Comparison of ENCODE assay signal across 18 cellular contexts in genomic region chr9:132451276-132451675, GRCh38. TPM values are rescaled to one million over a fixed set of nuclear protein-coding genes. Genes with fewer than 3 reads are reported as not detected.
A peak's percentile ranks its signal among the peaks of the same experiment; 100 is the strongest.
DNase-seq lines count a peak whose midpoint lies in the region; TF ChIP-seq lines count a peak whose summit lies in the region.
"Had no signal": no experiment of that assay in that cellular context is flagged by ENCODE, and none has a peak within 500 bp of the region (broad histone marks: within the 10 kb centered on the region; RNA-seq: fewer than 3 reads in every experiment).

No MANE protein-coding gene starts in this region.

- peaks cover 14% of the 10 kb centered on the region for H3K27me3 Mint-ChIP-seq in neural crest cell (ENCODE audit: low read depth)
- H3K27me3 Mint-ChIP-seq in stimulated activated naive CD8-positive, alpha-beta T cell treated with anti-CD3 and anti-CD28 coated beads, Interleukin-15, Interleukin-2, amounts not matched to agents 100 ng/mL and 50 ng/mL, for 24 hours = peaks cover 57% of the 10 kb centered on the region

- H3K4me3 Mint-ChIP-seq in neural crest cell = no peak overlapping the region
- H3K4me3 Mint-ChIP-seq in stimulated activated naive CD8-positive, alpha-beta T cell treated with anti-CD3 and anti-CD28 coated beads, Interleukin-15, Interleukin-2, amounts not matched to agents 100 ng/mL and 50 ng/mL, for 24 hours = peak overlapping the region; percentile 23
- H3K4me3 Mint-ChIP-seq: dendritic cell treated with granulocyte-macrophage colony-stimulating factor and Interleukin-4, amounts not matched to agents 40 ng/mL and 50 ng/mL, for 4 days; HFFc6; naive B cell had no signal

- H3K27me3 ChIP-seq in Peyer's patch = no peaks in the 10 kb centered on the region
- H3K27me3 ChIP-seq: BE2C had no signal

- H3K4me3 ChIP-seq in Peyer's patch = no peak overlapping the region

- no peaks in the 10 kb centered on the region for H3K36me3 ChIP-seq in Peyer's patch
- H3K36me3 ChIP-seq: BE2C had no signal

- TF ChIP-seq CTCF in neural crest cell (conservative IDR thresholded peaks at IDR 0.05) (no peak), Peyer's patch (IDR thresholded peaks at IDR 0.05) (no peak)

- H3K27ac Mint-ChIP-seq in neural crest cell (ENCODE audit: unreplicated experiment) = peak overlapping the region; percentile 50
- H3K27ac Mint-ChIP-seq in stimulated activated naive CD8-positive, alpha-beta T cell treated with anti-CD3 and anti-CD28 coated beads, Interleukin-15, Interleukin-2, amounts not matched to agents 100 ng/mL and 50 ng/mL, for 24 hours = no peak overlapping the region
- H3K27ac Mint-ChIP-seq: dendritic cell treated with granulocyte-macrophage colony-stimulating factor and Interleukin-4, amounts not matched to agents 40 ng/mL and 50 ng/mL, for 4 days; HFFc6 had no signal

- no peak overlapping the region for H3K27ac ChIP-seq in Peyer's patch

- H3K9me3 ChIP-seq in Peyer's patch = no peaks in the 10 kb centered on the region
- H3K9me3 ChIP-seq: BE2C had no signal

- DNase-seq in stimulated activated CD4-positive, alpha-beta T cell treated with anti-CD3 and anti-CD28 coated beads, Interleukin-1b, Interleukin-23, amount 100 ng/mL, for 48 hours = peak; percentile 26
- DNase-seq in stimulated activated CD4-positive, alpha-beta T cell treated with anti-CD3 and anti-CD28 coated beads, Interleukin-2, amount 100 ng/mL, for 48 hours = no peak
- peak; percentile 23 for DNase-seq in activated T-cell treated with anti-CD3 and anti-CD28 coated beads for 48 hours (ENCODE audit: low read depth)
- DNase-seq in neural crest cell (ENCODE audit: low read depth, low spot score) = no peak
- DNase-seq in Peyer's patch = no peak
- DNase-seq in SHP77 (lab: John Stamatoyannopoulos, UW) = no peak
- DNase-seq: BE2C, DMS 273 treated with DMSO at 0.1 percent for 48 hours, foreskin fibroblast, HFFc6, hippocampal formation, KG1, naive B cell, NCI-H2029, NCI-H446 had no signal

- TF ChIP-seq POLR2A in Peyer's patch (IDR thresholded peaks at IDR 0.05) = no peak

- H3K4me1 Mint-ChIP-seq in neural crest cell = peaks cover 3% of the 10 kb centered on the region
- H3K4me1 Mint-ChIP-seq in stimulated activated naive CD8-positive, alpha-beta T cell treated with anti-CD3 and anti-CD28 coated beads, Interleukin-15, Interleukin-2, amounts not matched to agents 100 ng/mL and 50 ng/mL, for 24 hours (ENCODE audit: low read depth) = peaks cover 19% of the 10 kb centered on the region
- H3K4me1 Mint-ChIP-seq: naive B cell had no signal

- no peaks in the 10 kb centered on the region for H3K36me3 Mint-ChIP-seq in neural crest cell (ENCODE audit: low read depth)
- H3K36me3 Mint-ChIP-seq in stimulated activated naive CD8-positive, alpha-beta T cell treated with anti-CD3 and anti-CD28 coated beads, Interleukin-15, Interleukin-2, amounts not matched to agents 100 ng/mL and 50 ng/mL, for 24 hours (ENCODE audit: low read depth) = no peaks in the 10 kb centered on the region

- H3K9me3 Mint-ChIP-seq in neural crest cell = no peaks in the 10 kb centered on the region
- no peaks in the 10 kb centered on the region for H3K9me3 Mint-ChIP-seq in stimulated activated naive CD8-positive, alpha-beta T cell treated with anti-CD3 and anti-CD28 coated beads, Interleukin-15, Interleukin-2, amounts not matched to agents 100 ng/mL and 50 ng/mL, for 24 hours
- H3K9me3 Mint-ChIP-seq: dendritic cell treated with granulocyte-macrophage colony-stimulating factor and Interleukin-4, amounts not matched to agents 40 ng/mL and 50 ng/mL, for 4 days; HFFc6 had no signal

- no peaks in the 10 kb centered on the region for H3K4me1 ChIP-seq in Peyer's patch
- H3K4me1 ChIP-seq: BE2C had no signal

RNA-seq across cellular contexts. Expression of gene CFAP77, which starts 41.3 kb away (rescaled TPM):
- total RNA-seq in neural crest cell (0.23 and 0.27 TPM in 2 replicates), Peyer's patch (not detected)
- total RNA-seq: HFFc6, temporal lobe had no signal

RNA-seq across cellular contexts. Expression of gene TTF1, which starts 44.6 kb away (rescaled TPM):
- 21.9 and 23.5 TPM in 2 replicates for total RNA-seq in neural crest cell
- 10 to 100 TPM in 2 of 4 donors, 1 to 10 TPM in 2; 8.9 to 26.4 (median 9.9) TPM for total RNA-seq in Peyer's patch

Comparison
In these comparisons a context has a peak if more than half of its experiments do, and no peak if none do; other contexts are left out.
1. DNase-seq: peak in stimulated activated CD4-positive, alpha-beta T cell treated with anti-CD3 and anti-CD28 coated beads, Interleukin-1b, Interleukin-23, amount 100 ng/mL, for 48 hours (single experiment) and activated T-cell treated with anti-CD3 and anti-CD28 coated beads for 48 hours (single experiment); none in stimulated activated CD4-positive, alpha-beta T cell treated with anti-CD3 and anti-CD28 coated beads, Interleukin-2, amount 100 ng/mL, for 48 hours (0 of 2), neural crest cell (single experiment), Peyer's patch (0 of 3) and SHP77 (0 of 2).